8 cellular contexts compared by ENCODE assay signal in genomic region chr15:84716036-84716732, GRCh38. TPM values are rescaled to one million over a fixed set of nuclear protein-coding genes. Genes with fewer than 3 reads are reported as not detected.
DNase-seq lines count a peak whose midpoint lies in the region; ATAC-seq and TF ChIP-seq lines count a peak whose summit lies in the region.

Gene SEC11A (minus strand): TSS chr15:84716139. CDS start chr15:84716075, 64 bp downstream.

- peak; percentile 94 for ATAC-seq in GM21737 (IDR thresholded peaks at IDR 0.05; ENCODE audit: unreplicated experiment)
- ATAC-seq in activated T-cell treated with anti-CD3 and anti-CD28 coated beads, Interleukin-2, amount 50 U/mL, for 72 hours (replicated peaks in 1 of 2) = peak; percentile 93 to 94

- intact Hi-C loops in esophagus squamous epithelium (cut with DNase I) = no loop called here

- peaks cover 39% of the 10 kb centered on the region for H3K4me1 ChIP-seq in KMS-11 (ENCODE audit: low read depth, poor library complexity, severe bottlenecking)
- peaks cover 0 to 21% (median 10%) of the 10 kb centered on the region in 4 donors for H3K4me1 ChIP-seq in Peyer's patch
- peaks cover 14 to 30% (median 23%) of the 10 kb centered on the region in 3 donors for H3K4me1 ChIP-seq in esophagus squamous epithelium

- H3K36me3 ChIP-seq in KMS-11 (ENCODE audit: insufficient read depth) = 0 out of 2 replicates have a peak, but pooled peaks cover 4% of the 10 kb centered on the region
- peaks cover 0 to 8% (median 0%) of the 10 kb centered on the region in 3 donors for H3K36me3 ChIP-seq in Peyer's patch
- H3K36me3 ChIP-seq in esophagus squamous epithelium = peaks cover 0 to 14% (median 0%) of the 10 kb centered on the region in 3 donors

- peak within 1 kb of the TSS; percentile 84 for H2AFZ ChIP-seq in KMS-11 (ENCODE audit: low read depth)

- peak within 1 kb of the TSS; percentile 69 for H3K9ac ChIP-seq in KMS-11

- peak within 1 kb of the TSS; percentile 100 for H3K4me2 ChIP-seq in KMS-11

- H3K4me1 Mint-ChIP-seq in activated T-cell treated with anti-CD3 and anti-CD28 coated beads, Interleukin-2, amount 50 U/mL, for 72 hours (ENCODE audit: low read depth) = peaks cover 68% of the 10 kb centered on the region

- 0 to 1% methylated on average over 17 to 18 of the region's 57 CpGs for WGBS in esophagus squamous epithelium, 2 donors

- no peak for TF ChIP-seq CTCF in KMS-11 (conservative IDR thresholded peaks at IDR 0.05; ENCODE audit: low read depth, low read length)
- peak in 1 of 6 experiments; percentile 5 for TF ChIP-seq CTCF in Peyer's patch (IDR thresholded peaks at IDR 0.05)
- TF ChIP-seq CTCF in esophagus squamous epithelium (IDR thresholded peaks at IDR 0.05) = no peak

- H3K27ac Mint-ChIP-seq in activated T-cell treated with anti-CD3 and anti-CD28 coated beads, Interleukin-2, amount 50 U/mL, for 72 hours = peak within 1 kb of the TSS; percentile 92

- H3K79me2 ChIP-seq in KMS-11 (ENCODE audit: insufficient read depth, low read depth) = peaks cover 48% of the 10 kb centered on the region

- DNase-seq in DMS53 treated with DMSO at 0.1 percent for 48 hours (lab: John Stamatoyannopoulos, UW; ENCODE audit: unreplicated experiment) (peak; percentile 76), Peyer's patch (peak; percentile 95 to 98 (median 97)), esophagus squamous epithelium (lab: John Stamatoyannopoulos, UW) (peak; percentile 69), myocyte (ENCODE audit: low read depth) (peak; percentile 96)
- DNase-seq in activated T-cell treated with anti-CD3 and anti-CD28 coated beads, Interleukin-2, amount 50 U/mL, for 72 hours = peak; percentile 94 to 95
- peak; percentile 88 to 91 for DNase-seq in stimulated activated CD8-positive, alpha-beta memory T cell treated with anti-CD3 and anti-CD28 coated beads, Interleukin-7, amount 100 ng/mL, for 48 hours (ENCODE audit: extremely low read depth in 1 of 2, low read depth in 1 of 2)

- TF ChIP-seq POLR2A in Peyer's patch (IDR thresholded peaks at IDR 0.05) (peak; percentile 93 to 95), esophagus squamous epithelium (IDR thresholded peaks at IDR 0.05) (peak in 3 of 4 donors; percentile 31 to 88 (median 81))

- no peaks in the 10 kb centered on the region for H4K20me1 ChIP-seq in KMS-11 (ENCODE audit: insufficient read depth)

- H3K27me3 ChIP-seq in KMS-11 (ENCODE audit: insufficient read depth, low read depth) (no peaks in the 10 kb centered on the region), Peyer's patch (no peaks in the 10 kb centered on the region), esophagus squamous epithelium (no peaks in the 10 kb centered on the region)

- H3K4me3 ChIP-seq in KMS-11 (IDR thresholded peaks at IDR 0.05; ENCODE audit: insufficient read depth, low read depth, low read length) = no peak within 1 kb of the TSS
- peak within 1 kb of the TSS; percentile 69 to 88 (median 85) for H3K4me3 ChIP-seq in Peyer's patch
- peak within 1 kb of the TSS; percentile 68 to 89 (median 80) for H3K4me3 ChIP-seq in esophagus squamous epithelium

- H3K27ac ChIP-seq in KMS-11 = peak within 1 kb of the TSS; percentile 78
- peak within 1 kb of the TSS; percentile 89 to 95 (median 92) for H3K27ac ChIP-seq in Peyer's patch
- peak within 1 kb of the TSS; percentile 94 to 96 (median 95) for H3K27ac ChIP-seq in esophagus squamous epithelium

- peak within 1 kb of the TSS; percentile 94 to 100 for H3K4me3 Mint-ChIP-seq in activated T-cell treated with anti-CD3 and anti-CD28 coated beads, Interleukin-2, amount 50 U/mL, for 72 hours

- H3K9me3 ChIP-seq in Peyer's patch (no peaks in the 10 kb centered on the region), esophagus squamous epithelium (no peaks in the 10 kb centered on the region)

- no peaks in the 10 kb centered on the region for H3K27me3 Mint-ChIP-seq in activated T-cell treated with anti-CD3 and anti-CD28 coated beads, Interleukin-2, amount 50 U/mL, for 72 hours (ENCODE audit: low read depth)

- H3K9me3 Mint-ChIP-seq in activated T-cell treated with anti-CD3 and anti-CD28 coated beads, Interleukin-2, amount 50 U/mL, for 72 hours = no peaks in the 10 kb centered on the region

- H3K36me3 Mint-ChIP-seq in activated T-cell treated with anti-CD3 and anti-CD28 coated beads, Interleukin-2, amount 50 U/mL, for 72 hours (ENCODE audit: insufficient read depth in 2 of 2) = peaks cover 5 to 10% of the 10 kb centered on the region in 2 donors

RNA-seq across cellular contexts. Expression of gene SEC11A, which starts in this region (rescaled TPM):
- total RNA-seq in Peyer's patch (10 to 100 TPM; 35.9 to 75.1 (median 61.7) TPM), esophagus squamous epithelium (100 to 1,000 TPM in 1 of 4 donors, 10 to 100 TPM in 3; 54.1 to 103 (median 72.8) TPM), myocyte (178 and 182 TPM in 2 replicates)
- 100 to 1,000 TPM; 120 to 134 TPM for total RNA-seq in activated T-cell treated with anti-CD3 and anti-CD28 coated beads, Interleukin-2, amount 50 U/mL, for 72 hours
- polyA plus RNA-seq in myocyte (2012) = 139 TPM
